ENCODE assay signal across 9 cellular contexts in genomic region chr14:70257526-70257925, GRCh38.
A peak's percentile ranks its signal among the peaks of the same experiment; 100 is the strongest.
DNase-seq lines count a peak whose midpoint lies in the region; ATAC-seq, FAIRE-seq and TF ChIP-seq lines count a peak whose summit lies in the region.
"Had no signal": no experiment of that assay in that cellular context is flagged by ENCODE, and none has a peak within 500 bp of the region (broad histone marks: within the 10 kb centered on the region; RNA-seq: fewer than 3 reads in every experiment).

No MANE protein-coding gene starts in this region.

- H3K4me3 ChIP-seq in hepatocyte: no peak overlapping the region
- H3K4me3 ChIP-seq: adrenal gland had no signal

- H3K9me2 ChIP-seq in hepatocyte (replicated peaks; ENCODE audit: insufficient read depth): no peaks in the 10 kb centered on the region

- H3K27ac ChIP-seq in hepatocyte: no peak overlapping the region
- H3K27ac ChIP-seq: adrenal gland had no signal

- peak; percentile 5 for DNase-seq in DMS114 treated with DMSO at 0.1 percent for 48 hours (lab: John Stamatoyannopoulos, UW; ENCODE audit: unreplicated experiment)
- DNase-seq in GM12892 (ENCODE audit: insufficient read length): no peak
- peak; percentile 71 for DNase-seq in OCI-M1 (lab: John Stamatoyannopoulos, UW)
- DNase-seq in iPS-NIHi11 (ENCODE audit: low spot score): peak; percentile 28
- DNase-seq in SHP77 treated with DMSO at 0.1 percent for 48 hours (lab: John Stamatoyannopoulos, UW): no peak
- DNase-seq in hepatocyte (ENCODE audit: low spot score): no peak
- DNase-seq: adrenal gland had no signal

- H3K79me2 ChIP-seq in hepatocyte: no peaks in the 10 kb centered on the region

- H3K36me3 ChIP-seq in hepatocyte (replicated peaks; ENCODE audit: insufficient read depth, low read depth): no peaks in the 10 kb centered on the region
- H3K36me3 ChIP-seq: adrenal gland had no signal

- no peak overlapping the region for H2AFZ ChIP-seq in hepatocyte

- 83% methylated on average over 7 of the region's 7 CpGs for WGBS in hepatocyte (ENCODE audit: low lambda C conversion rate, missing lambda C conversion rate)

- no peaks in the 10 kb centered on the region for H3K9me3 ChIP-seq in hepatocyte (ENCODE audit: low read depth)
- H3K9me3 ChIP-seq: adrenal gland had no signal

- H3K4me1 ChIP-seq in hepatocyte (ENCODE audit: insufficient read depth): no peaks in the 10 kb centered on the region
- H3K4me1 ChIP-seq: adrenal gland had no signal

- TF ChIP-seq POLR2A in GM12892 (IDR thresholded peaks at IDR 0.05; ENCODE audit: low read depth, low read length): no peak

- FAIRE-seq in GM12892 (lab: Jason Lieb, UNC): peak; percentile 38

- no peak overlapping the region for H3K4me2 ChIP-seq in hepatocyte

- no peak for TF ChIP-seq CTCF in hepatocyte (IDR thresholded peaks at IDR 0.05; ENCODE audit: poor library complexity)

- H3K27me3 ChIP-seq in hepatocyte: no peaks in the 10 kb centered on the region

- H4K20me1 ChIP-seq in hepatocyte (ENCODE audit: insufficient read depth, poor library complexity, severe bottlenecking): no peaks in the 10 kb centered on the region

- ATAC-seq in HG03159 (IDR thresholded peaks at IDR 0.05; ENCODE audit: unreplicated experiment): no peak
- no peak for ATAC-seq in GM21619 (IDR thresholded peaks at IDR 0.05; ENCODE audit: unreplicated experiment)

Comparison
In these comparisons a context has a peak if more than half of its experiments do, and no peak if none do; other contexts are left out.
1. DNase-seq: peak in DMS114 treated with DMSO at 0.1 percent for 48 hours (single experiment), OCI-M1 (single experiment) and iPS-NIHi11 (single experiment); none in GM12892 (single experiment), SHP77 treated with DMSO at 0.1 percent for 48 hours (single experiment) and hepatocyte (single experiment).